ENCODE assay signal across 1 cellular context in the genomic region with DNA sequence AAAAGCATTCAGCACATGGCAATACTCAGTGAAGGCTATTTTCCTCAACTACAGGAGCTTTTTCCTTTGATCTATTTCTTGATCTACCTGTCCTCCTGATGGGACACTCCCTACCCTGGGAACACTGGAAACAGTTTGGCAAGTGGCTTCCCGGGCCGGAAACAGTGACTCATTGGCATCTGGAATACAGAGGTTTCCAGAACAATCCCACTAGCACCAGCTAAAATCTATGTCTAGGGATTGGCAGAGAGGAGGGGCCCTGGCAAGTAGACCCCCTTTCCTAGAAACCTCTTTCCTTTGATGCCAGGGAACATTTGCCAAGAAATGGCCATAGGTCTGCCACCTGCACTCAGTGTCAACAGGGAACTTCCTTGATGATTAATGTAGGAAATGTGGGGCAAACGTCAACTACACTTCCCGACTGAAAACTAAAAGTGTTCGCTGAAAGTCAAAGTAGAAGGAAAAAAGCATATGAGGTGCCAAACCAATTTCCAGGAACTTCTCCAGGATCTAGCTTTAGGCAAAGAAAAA.
TF ChIP-seq lines count a peak whose summit lies in the region.

No MANE protein-coding gene starts in this region.

TF ChIP-seq in HCT116, 20 proteins besides CTCF, POLR2A, EP300 and RAD21 (continued from another document):
- TF ChIP-seq, protein P1, sequence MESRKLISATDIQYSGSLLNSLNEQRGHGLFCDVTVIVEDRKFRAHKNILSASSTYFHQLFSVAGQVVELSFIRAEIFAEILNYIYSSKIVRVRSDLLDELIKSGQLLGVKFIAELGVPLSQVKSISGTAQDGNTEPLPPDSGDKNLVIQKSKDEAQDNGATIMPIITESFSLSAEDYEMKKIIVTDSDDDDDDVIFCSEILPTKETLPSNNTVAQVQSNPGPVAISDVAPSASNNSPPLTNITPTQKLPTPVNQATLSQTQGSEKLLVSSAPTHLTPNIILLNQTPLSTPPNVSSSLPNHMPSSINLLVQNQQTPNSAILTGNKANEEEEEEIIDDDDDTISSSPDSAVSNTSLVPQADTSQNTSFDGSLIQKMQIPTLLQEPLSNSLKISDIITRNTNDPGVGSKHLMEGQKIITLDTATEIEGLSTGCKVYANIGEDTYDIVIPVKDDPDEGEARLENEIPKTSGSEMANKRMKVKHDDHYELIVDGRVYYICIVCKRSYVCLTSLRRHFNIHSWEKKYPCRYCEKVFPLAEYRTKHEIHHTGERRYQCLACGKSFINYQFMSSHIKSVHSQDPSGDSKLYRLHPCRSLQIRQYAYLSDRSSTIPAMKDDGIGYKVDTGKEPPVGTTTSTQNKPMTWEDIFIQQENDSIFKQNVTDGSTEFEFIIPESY (IDR thresholded peaks at IDR 0.05; ENCODE audit: extremely low read depth, insufficient replicate concordance, low read length): peak; percentile 25
- TF ChIP-seq SIN3A (IDR thresholded peaks at IDR 0.05; ENCODE audit: low read depth) (peak; percentile 24; the same call in 1 of the 2 replicates), EZH2 (IDR thresholded peaks at IDR 0.05) (no peak), POLR2AphosphoS5 (IDR thresholded peaks at IDR 0.05; ENCODE audit: low read depth, low read length) (peak; percentile 55; the same call in 1 of the 2 replicates), CBX3 (IDR thresholded peaks at IDR 0.05; ENCODE audit: low read depth) (peak; percentile 82), ZFX (IDR thresholded peaks at IDR 0.05) (no peak), YY1 (IDR thresholded peaks at IDR 0.05; ENCODE audit: extremely low read depth, insufficient replicate concordance, low read depth, low read length) (peak; percentile 10), EZH2phosphoT487 (IDR thresholded peaks at IDR 0.05; ENCODE audit: borderline replicate concordance) (no peak), FOSL1 (IDR thresholded peaks at IDR 0.05; ENCODE audit: low read depth) (peak; percentile 92)
- TF ChIP-seq, protein P2, sequence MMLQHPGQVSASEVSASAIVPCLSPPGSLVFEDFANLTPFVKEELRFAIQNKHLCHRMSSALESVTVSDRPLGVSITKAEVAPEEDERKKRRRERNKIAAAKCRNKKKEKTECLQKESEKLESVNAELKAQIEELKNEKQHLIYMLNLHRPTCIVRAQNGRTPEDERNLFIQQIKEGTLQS (IDR thresholded peaks at IDR 0.05): no peak
- TF ChIP-seq, protein P3, sequence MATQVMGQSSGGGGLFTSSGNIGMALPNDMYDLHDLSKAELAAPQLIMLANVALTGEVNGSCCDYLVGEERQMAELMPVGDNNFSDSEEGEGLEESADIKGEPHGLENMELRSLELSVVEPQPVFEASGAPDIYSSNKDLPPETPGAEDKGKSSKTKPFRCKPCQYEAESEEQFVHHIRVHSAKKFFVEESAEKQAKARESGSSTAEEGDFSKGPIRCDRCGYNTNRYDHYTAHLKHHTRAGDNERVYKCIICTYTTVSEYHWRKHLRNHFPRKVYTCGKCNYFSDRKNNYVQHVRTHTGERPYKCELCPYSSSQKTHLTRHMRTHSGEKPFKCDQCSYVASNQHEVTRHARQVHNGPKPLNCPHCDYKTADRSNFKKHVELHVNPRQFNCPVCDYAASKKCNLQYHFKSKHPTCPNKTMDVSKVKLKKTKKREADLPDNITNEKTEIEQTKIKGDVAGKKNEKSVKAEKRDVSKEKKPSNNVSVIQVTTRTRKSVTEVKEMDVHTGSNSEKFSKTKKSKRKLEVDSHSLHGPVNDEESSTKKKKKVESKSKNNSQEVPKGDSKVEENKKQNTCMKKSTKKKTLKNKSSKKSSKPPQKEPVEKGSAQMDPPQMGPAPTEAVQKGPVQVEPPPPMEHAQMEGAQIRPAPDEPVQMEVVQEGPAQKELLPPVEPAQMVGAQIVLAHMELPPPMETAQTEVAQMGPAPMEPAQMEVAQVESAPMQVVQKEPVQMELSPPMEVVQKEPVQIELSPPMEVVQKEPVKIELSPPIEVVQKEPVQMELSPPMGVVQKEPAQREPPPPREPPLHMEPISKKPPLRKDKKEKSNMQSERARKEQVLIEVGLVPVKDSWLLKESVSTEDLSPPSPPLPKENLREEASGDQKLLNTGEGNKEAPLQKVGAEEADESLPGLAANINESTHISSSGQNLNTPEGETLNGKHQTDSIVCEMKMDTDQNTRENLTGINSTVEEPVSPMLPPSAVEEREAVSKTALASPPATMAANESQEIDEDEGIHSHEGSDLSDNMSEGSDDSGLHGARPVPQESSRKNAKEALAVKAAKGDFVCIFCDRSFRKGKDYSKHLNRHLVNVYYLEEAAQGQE (IDR thresholded peaks at IDR 0.05; ENCODE audit: low read depth): no peak
TF ChIP-seq in HCT116: peak in this region for 12.
